Comparison of ENCODE assay signal across 10 cellular contexts in the genomic region with DNA sequence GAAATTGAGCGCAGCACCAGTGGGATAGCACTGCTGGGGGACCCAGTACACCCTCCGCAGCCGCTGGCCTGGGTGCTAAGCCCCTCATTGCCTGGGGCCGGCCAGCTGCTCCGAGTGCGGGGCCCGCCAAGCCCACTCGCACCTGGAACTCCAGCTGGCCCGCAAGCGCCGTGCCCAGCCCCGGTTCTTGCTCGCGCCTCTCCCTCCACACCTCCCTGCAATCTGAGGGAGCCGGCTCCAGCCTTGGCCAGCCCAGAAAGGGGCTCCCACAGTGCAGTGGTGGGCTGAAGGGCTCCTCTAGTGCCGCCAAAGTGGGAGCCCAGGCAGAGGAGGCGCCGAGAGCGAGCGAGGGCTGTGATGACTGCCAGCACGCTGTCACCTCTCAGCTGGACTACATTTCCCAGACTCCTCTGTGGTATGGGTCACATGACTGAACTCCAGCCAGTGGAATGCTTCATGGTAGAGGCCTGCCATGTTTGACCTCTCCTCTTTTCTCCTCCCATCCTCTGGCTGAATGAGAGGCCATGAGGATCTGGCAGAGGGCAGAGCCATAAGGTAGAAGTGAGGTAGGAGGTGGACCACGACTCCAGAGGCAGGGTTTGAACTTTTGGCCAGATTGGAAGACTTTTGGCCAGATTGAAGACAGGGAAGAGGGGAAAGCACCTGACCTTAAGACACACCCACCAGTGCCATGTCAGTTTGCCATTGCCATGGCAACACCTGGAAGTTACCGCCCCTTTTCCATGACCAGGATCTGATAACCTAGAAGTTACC. TPM values are rescaled to one million over a fixed set of nuclear protein-coding genes. Genes with fewer than 3 reads are reported as not detected.
DNase-seq lines count a peak whose midpoint lies in the region; ATAC-seq and TF ChIP-seq lines count a peak whose summit lies in the region.
"Had no signal": no experiment of that assay in that cellular context is flagged by ENCODE, and none has a peak within 500 bp of the region (broad histone marks: within the 10 kb centered on the region; RNA-seq: fewer than 3 reads in every experiment).

No MANE protein-coding gene starts in this region.

- ATAC-seq in RWPE2 (ENCODE audit: low read depth) (peak; percentile 66; the same call in 1 of the 3 replicates), GM18867 (IDR thresholded peaks at IDR 0.05; ENCODE audit: unreplicated experiment) (no peak)

- H3K27ac ChIP-seq in A673 (ENCODE audit: low read depth, low read length, poor library complexity, severe bottlenecking) (no peak overlapping the region), RWPE2 (ENCODE audit: poor library complexity, severe bottlenecking) (no peak overlapping the region), hepatocyte (no peak overlapping the region)

- H3K9me3 ChIP-seq in A673 (ENCODE audit: low read depth, low read length, poor library complexity, severe bottlenecking) (no peaks in the 10 kb centered on the region), RWPE2 (ENCODE audit: severe bottlenecking) (no peaks in the 10 kb centered on the region), hepatocyte (ENCODE audit: low read depth) (no peaks in the 10 kb centered on the region)

- H3K27me3 ChIP-seq in A673 (replicated peaks; ENCODE audit: insufficient read depth, low read depth, low read length, poor library complexity) (no peaks in the 10 kb centered on the region), RWPE2 (ENCODE audit: insufficient read depth, poor library complexity, severe bottlenecking) (no peaks in the 10 kb centered on the region), hepatocyte (no peaks in the 10 kb centered on the region)

- in situ Hi-C loops in G401 (cut with HindIII; ENCODE audit: low sequenced_read_pairs) = no loop called here

- H3K79me2 ChIP-seq in hepatocyte = no peaks in the 10 kb centered on the region

- H3K4me3 ChIP-seq in A673 (ENCODE audit: low read depth, low read length, poor library complexity, severe bottlenecking) (no peak overlapping the region), RWPE2 (ENCODE audit: severe bottlenecking) (no peak overlapping the region), hepatocyte (no peak overlapping the region)

- no peak overlapping the region for H3K4me2 ChIP-seq in hepatocyte

- BruUV-seq in A673 (replicated peaks; lab: Mats Ljungman, UMichigan) = no TSS peak

- intact Hi-C loops in A673 (cut with micrococcal nuclease; ENCODE audit: unreplicated experiment) = no loop called here

- no peak overlapping the region for H2AFZ ChIP-seq in hepatocyte

- POLR2A ChIA-PET in A673 (lab: Charles Lee; ENCODE audit: low non-redundant PET) = no interaction called here

- DNase-seq in A673 (ENCODE audit: low spot score) (peak; percentile 58), G401 (ENCODE audit: low spot score) (peak; percentile 45), RWPE2 (ENCODE audit: low spot score) (no peak), hepatocyte (ENCODE audit: low spot score) (peak; percentile 4), NCI-H1092 (lab: John Stamatoyannopoulos, UW) (no peak), NCI-H146 (lab: John Stamatoyannopoulos, UW) (no peak), GF-D8 (lab: John Stamatoyannopoulos, UW) (no peak)
- DNase-seq: immature natural killer cell had no signal

- H3K36me3 ChIP-seq in A673 (ENCODE audit: insufficient read depth, low read length, poor library complexity, severe bottlenecking) (no peaks in the 10 kb centered on the region), RWPE2 (ENCODE audit: low read depth) (no peaks in the 10 kb centered on the region), hepatocyte (replicated peaks; ENCODE audit: insufficient read depth, low read depth) (no peaks in the 10 kb centered on the region)

- no peaks in the 10 kb centered on the region for H4K20me1 ChIP-seq in hepatocyte (ENCODE audit: insufficient read depth, poor library complexity, severe bottlenecking)

- no peaks in the 10 kb centered on the region for H3K4me1 ChIP-seq in A673 (ENCODE audit: insufficient read depth, low read length, poor library complexity, severe bottlenecking)
- H3K4me1 ChIP-seq in RWPE2 (ENCODE audit: insufficient read depth, poor library complexity, severe bottlenecking) = no peaks in the 10 kb centered on the region
- H3K4me1 ChIP-seq in hepatocyte (ENCODE audit: insufficient read depth) = no peaks in the 10 kb centered on the region

- CTCF ChIA-PET in A673 (lab: Charles Lee) = no interaction called here

- 96% methylated on average over 23 of the region's 23 CpGs for WGBS in hepatocyte (ENCODE audit: low lambda C conversion rate, missing lambda C conversion rate)

- no peak for TF ChIP-seq CTCF in A673 (conservative IDR thresholded peaks at IDR 0.05; ENCODE audit: low read depth, low read length)
- no peak for TF ChIP-seq CTCF in RWPE2 (IDR thresholded peaks at IDR 0.05; ENCODE audit: poor library complexity, severe bottlenecking)
- no peak for TF ChIP-seq CTCF in hepatocyte (IDR thresholded peaks at IDR 0.05; ENCODE audit: poor library complexity)

- no peaks in the 10 kb centered on the region for H3K9me2 ChIP-seq in hepatocyte (replicated peaks; ENCODE audit: insufficient read depth)

RNA-seq across cellular contexts. Expression of a gene that starts 6.2 kb away (rescaled TPM):
- total RNA-seq in A673 (2021) (not detected in 2 replicates), hepatocyte (0.32 TPM in 1 of 2 replicates, not detected in the other)
- total RNA-seq in G401 (2014; rRNA removed; shearing (Covaris generic)) = not detected in 2 replicates
- not detected in 2 replicates for polyA plus RNA-seq in hepatocyte
- polyA plus RNA-seq: IgD-negative memory B cell, immature natural killer cell had no signal

RNA-seq across cellular contexts. Expression of a gene that starts 38.4 kb away (rescaled TPM):
- 5.2 and 9.3 TPM in 2 replicates for total RNA-seq in A673 (2021)
- total RNA-seq in G401 (2014; rRNA removed; shearing (Covaris generic)) = 0.18 TPM in 1 of 2 replicates, not detected in the other
- 6.5 TPM in 2 replicates for total RNA-seq in hepatocyte
- 7.5 and 12.1 TPM in 2 replicates for polyA plus RNA-seq in hepatocyte
- polyA plus RNA-seq: IgD-negative memory B cell, immature natural killer cell had no signal

Comparison
In these comparisons a context has a peak if more than half of its experiments do, and no peak if none do; other contexts are left out.
1. DNase-seq: peak in A673 (single experiment), G401 (single experiment) and hepatocyte (single experiment); none in RWPE2 (single experiment), NCI-H1092 (single experiment), NCI-H146 (single experiment) and GF-D8 (single experiment).